ENCODE assay signal across 9 cellular contexts in the genomic region with DNA sequence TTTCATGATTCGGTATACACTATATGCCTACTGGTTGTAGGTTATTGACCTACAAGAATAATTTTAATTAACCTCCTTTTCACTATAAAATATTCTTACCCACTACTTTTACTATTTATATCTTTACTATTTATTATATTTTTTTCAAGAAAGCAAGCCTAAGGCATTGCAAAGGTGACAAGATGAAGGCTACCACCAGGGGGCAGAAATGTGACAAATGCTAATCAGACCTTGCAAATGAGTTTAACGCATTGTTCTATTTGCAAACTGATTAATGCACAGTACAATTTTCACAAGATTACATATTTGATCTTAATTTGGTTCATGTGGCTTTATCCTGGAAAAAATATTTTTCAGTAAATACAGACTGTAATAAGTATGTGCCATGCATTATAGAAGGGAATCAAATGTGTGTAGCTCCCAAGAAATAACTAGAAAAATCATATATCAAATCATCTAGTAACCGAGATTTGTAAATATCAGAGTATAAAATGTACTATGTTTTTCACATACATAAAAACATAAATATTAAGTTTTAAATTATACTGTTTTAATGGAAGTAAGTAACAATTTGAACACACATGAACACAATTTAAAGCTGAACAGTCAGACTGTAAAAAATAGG.
DNase-seq lines count a peak whose midpoint lies in the region; ATAC-seq and TF ChIP-seq lines count a peak whose summit lies in the region.
"Had no signal": no experiment of that assay in that cellular context is flagged by ENCODE, and none has a peak within 500 bp of the region (broad histone marks: within the 10 kb centered on the region; RNA-seq: fewer than 3 reads in every experiment).

No MANE protein-coding gene starts in this region.

- H3K4me3 ChIP-seq in epithelial cell of proximal tubule (ENCODE audit: low read depth, low read length) = no peak overlapping the region
- H3K4me3 ChIP-seq: skin epidermis had no signal

- DNase-seq in activated CD4-positive, CD25-positive, alpha-beta regulatory T cell (lab: John Stamatoyannopoulos, UW) = peak in 3 of 4 experiments; percentile 2 to 40 (median 23)
- peak; percentile 53 to 60 for DNase-seq in NCI-H2081 (lab: John Stamatoyannopoulos, UW)
- DNase-seq in activated CD4-positive, alpha-beta T cell treated with anti-CD3 and anti-CD28 coated beads, Interleukin-2, amount 50 U/mL, for 48 hours = peak; percentile 59 to 70
- DNase-seq in epithelial cell of proximal tubule (ENCODE audit: low read depth) = peak; percentile 19
- peak; percentile 26 for DNase-seq in non-pigmented ciliary epithelial cell (ENCODE audit: low read depth)

- ATAC-seq in activated CD4-positive, CD25-positive, alpha-beta regulatory T cell treated with anti-CD3 and anti-CD28 coated beads, Interleukin-2, amount 50 U/mL, for 24 hours = no peak
- ATAC-seq in HG02588 (IDR thresholded peaks at IDR 0.05; ENCODE audit: unreplicated experiment) = peak; percentile 49
- ATAC-seq in HG03432 (IDR thresholded peaks at IDR 0.05; ENCODE audit: unreplicated experiment) = no peak

- peak; percentile 94 for TF ChIP-seq CTCF in epithelial cell of proximal tubule (conservative IDR thresholded peaks at IDR 0.05; ENCODE audit: low read depth, low read length)
